In genomic region chr13:92259523-92259922, GRCh38 we compare ENCODE assay signal across 20 cellular contexts.
A peak's percentile ranks its signal among the peaks of the same experiment; 100 is the strongest.
DNase-seq lines count a peak whose midpoint lies in the region; ATAC-seq and TF ChIP-seq lines count a peak whose summit lies in the region.
"Had no signal": no experiment of that assay in that cellular context is flagged by ENCODE, and none has a peak within 500 bp of the region (broad histone marks: within the 10 kb centered on the region; RNA-seq: fewer than 3 reads in every experiment).

No MANE protein-coding gene starts in this region.

- H3K4me1 ChIP-seq in BLaER1 (peaks cover 20% of the 10 kb centered on the region), GM23338 (ENCODE audit: insufficient read depth) (no peaks in the 10 kb centered on the region), mammary epithelial cell (ENCODE audit: insufficient read depth, low read length) (no peaks in the 10 kb centered on the region), mesenchymal stem cell (ENCODE audit: control insufficient read depth, insufficient read depth, low read depth, low read length) (no peaks in the 10 kb centered on the region)

- no peaks in the 10 kb centered on the region for H3K36me3 Mint-ChIP-seq in GM23338 (ENCODE audit: low read depth)

- H2BK12ac ChIP-seq in mesenchymal stem cell (ENCODE audit: low read length in 2 of 2): no peak overlapping the region

- H3K27ac ChIP-seq in BLaER1 (no peak overlapping the region), GM23338 (ENCODE audit: low read depth) (no peak overlapping the region), mammary epithelial cell (ENCODE audit: insufficient read depth, low read depth, low read length) (no peak overlapping the region), mesenchymal stem cell (ENCODE audit: low read length, poor library complexity, severe bottlenecking) (no peak overlapping the region)

- H3K9me3 ChIP-seq in BLaER1: no peaks in the 10 kb centered on the region
- H3K9me3 ChIP-seq in mammary epithelial cell (replicated peaks; ENCODE audit: insufficient read depth, low read length): no peaks in the 10 kb centered on the region
- H3K9me3 ChIP-seq in mesenchymal stem cell (ENCODE audit: control insufficient read depth, low read length): no peaks in the 10 kb centered on the region
- H3K9me3 ChIP-seq: MG63 had no signal

- no peak for ATAC-seq in GM23338
- no peak for ATAC-seq in HG03097 (IDR thresholded peaks at IDR 0.05; ENCODE audit: low FRiP score, unreplicated experiment)
- no peak for ATAC-seq in GM19397 (IDR thresholded peaks at IDR 0.05; ENCODE audit: unreplicated experiment)
- ATAC-seq: K562, Panc1 had no signal

- no peaks in the 10 kb centered on the region for H3K9me3 Mint-ChIP-seq in GM23338
- H3K9me3 Mint-ChIP-seq: CD4-positive, alpha-beta T cell had no signal

- no peak overlapping the region for H3K9ac ChIP-seq in BLaER1
- no peak overlapping the region for H3K9ac ChIP-seq in mammary epithelial cell (ENCODE audit: insufficient read depth, low read length)
- H3K9ac ChIP-seq in mesenchymal stem cell (ENCODE audit: low read length): no peak overlapping the region

- H3K27me3 ChIP-seq in BLaER1 (no peaks in the 10 kb centered on the region), GM23338 (ENCODE audit: insufficient read depth) (no peaks in the 10 kb centered on the region), mammary epithelial cell (ENCODE audit: insufficient read depth, low read length) (no peaks in the 10 kb centered on the region), mesenchymal stem cell (ENCODE audit: control insufficient read depth in 1 of 2, insufficient read depth in 1 of 2, low read length in 2 of 2) (no peaks in the 10 kb centered on the region)
- H3K27me3 ChIP-seq: MG63 had no signal

- in situ Hi-C loops in mammary epithelial cell (cut with MboI; ENCODE audit: low sequenced_read_pairs in 2 of 2): no loop called here

- TF ChIP-seq CTCF in GM23338 (conservative IDR thresholded peaks at IDR 0.05; ENCODE audit: low read depth in 2 of 2): no peak
- no peak for TF ChIP-seq CTCF in mammary epithelial cell (conservative IDR thresholded peaks at IDR 0.05 in 1 of 2, IDR thresholded peaks at IDR 0.05 in 1 of 2; ENCODE audit: extremely low read depth in 1 of 2, insufficient read depth in 1 of 2, low read depth in 1 of 2, low read length in 2 of 2)

- H3K27ac Mint-ChIP-seq in GM23338: no peak overlapping the region
- H3K27ac Mint-ChIP-seq: CD4-positive, alpha-beta T cell had no signal

- H3F3A ChIP-seq in GM23338 (replicated peaks; ENCODE audit: low read depth): no peaks in the 10 kb centered on the region

- H4K20me1 ChIP-seq in BLaER1 (no peaks in the 10 kb centered on the region), GM23338 (replicated peaks; ENCODE audit: insufficient read depth) (no peaks in the 10 kb centered on the region), mammary epithelial cell (ENCODE audit: insufficient read depth, low read length) (no peaks in the 10 kb centered on the region)

- no peaks in the 10 kb centered on the region for H3K9me2 ChIP-seq in GM23338 (ENCODE audit: insufficient read depth)

- H3K36me3 ChIP-seq in BLaER1 (no peaks in the 10 kb centered on the region), GM23338 (ENCODE audit: insufficient read depth) (no peaks in the 10 kb centered on the region), mammary epithelial cell (ENCODE audit: insufficient read depth, low read length) (no peaks in the 10 kb centered on the region), mesenchymal stem cell (ENCODE audit: control insufficient read depth in 1 of 2, insufficient read depth in 2 of 2, low read depth in 1 of 2, low read length in 2 of 2) (no peaks in the 10 kb centered on the region)
- H3K36me3 ChIP-seq: MG63 had no signal

- peak overlapping the region; percentile 5 for H2BK15ac ChIP-seq in mesenchymal stem cell (ENCODE audit: low read depth, poor library complexity, severe bottlenecking)

- H2BK120ac ChIP-seq in mesenchymal stem cell (ENCODE audit: low read depth, low read length): no peak overlapping the region

- no peak overlapping the region for H3K4me3 Mint-ChIP-seq in GM23338
- H3K4me3 Mint-ChIP-seq: CD4-positive, alpha-beta T cell had no signal

- no TSS peak for BruUV-seq in mammary epithelial cell (replicated peaks; lab: Mats Ljungman, UMichigan)

- no peak overlapping the region for H2AK5ac ChIP-seq in mesenchymal stem cell (ENCODE audit: low read length, severe bottlenecking)

- H3K14ac ChIP-seq in mesenchymal stem cell (ENCODE audit: low read length in 2 of 2): peak overlapping the region in 1 of 2 experiments; percentile 92

- no peaks in the 10 kb centered on the region for H3K27me3 Mint-ChIP-seq in GM23338 (ENCODE audit: insufficient read depth, low read depth, poor library complexity)
- H3K27me3 Mint-ChIP-seq: CD4-positive, alpha-beta T cell had no signal

- H3K79me1 ChIP-seq in mesenchymal stem cell (replicated peaks; ENCODE audit: low read length, poor library complexity, severe bottlenecking): no peaks in the 10 kb centered on the region

- H2AFZ ChIP-seq in GM23338 (peak overlapping the region; percentile 15; the same call in 1 of the 2 replicates), mammary epithelial cell (ENCODE audit: low read depth, low read length) (no peak overlapping the region), mesenchymal stem cell (ENCODE audit: low read depth, low read length) (no peak overlapping the region)

- H4K8ac ChIP-seq in mesenchymal stem cell (ENCODE audit: low read length): peak overlapping the region; percentile 60

- intact Hi-C loops in mammary epithelial cell (cut with micrococcal nuclease): no loop called here

- H3K4me2 ChIP-seq in BLaER1 (peak overlapping the region; percentile 65), GM23338 (no peak overlapping the region), mammary epithelial cell (ENCODE audit: insufficient read depth, low read depth, low read length) (no peak overlapping the region), mesenchymal stem cell (ENCODE audit: low read length, poor library complexity, severe bottlenecking) (no peak overlapping the region)

- DNase-seq in GM23338 (ENCODE audit: low spot score) (no peak), mammary epithelial cell (peak; percentile 0), mesenchymal stem cell (no peak), RPMI8226 (no peak)
- DNase-seq: CD4-positive, alpha-beta T cell; DMS53; H7; MG63; NCI-H1105 treated with DMSO at 0.1 percent for 48 hours; NCI-H146; NCI-H1930; NCI-H226; NCI-H510A; NCI-H69; SHP77 treated with DMSO at 0.1 percent for 48 hours had no signal

- CTCF ChIA-PET in mammary epithelial cell (lab: Charles Lee; ENCODE audit: low non-redundant PET): no interaction called here

- 0% methylated on average over 1 of the region's 1 CpG for WGBS in mammary epithelial cell (ENCODE audit: low coverage, missing lambda C conversion rate)
- WGBS in mesenchymal stem cell: no CpG with 5 or more reads among the region's 1 CpG

- no peak overlapping the region for H4K91ac ChIP-seq in mesenchymal stem cell (ENCODE audit: low read length)

- peaks cover 10% of the 10 kb centered on the region for H3K4me1 Mint-ChIP-seq in GM23338

- no peaks in the 10 kb centered on the region for H3K79me2 ChIP-seq in GM23338 (replicated peaks; ENCODE audit: insufficient read depth)
- no peaks in the 10 kb centered on the region for H3K79me2 ChIP-seq in mammary epithelial cell (ENCODE audit: insufficient read depth, low read length)

- dilution Hi-C loops in mammary epithelial cell (cut with HindIII; ENCODE audit: low sequenced_read_pairs): no loop called here

- H3K4me3 ChIP-seq in BLaER1: no peak overlapping the region
- no peak overlapping the region for H3K4me3 ChIP-seq in GM23338
- H3K4me3 ChIP-seq in mammary epithelial cell (replicated peaks in 1 of 3; ENCODE audit: insufficient read depth in 1 of 3, low read depth in 2 of 3, low read length in 3 of 3): no peak overlapping the region
- H3K4me3 ChIP-seq in mesenchymal stem cell (ENCODE audit: insufficient read depth in 1 of 2, low read depth in 1 of 2, low read length in 2 of 2): no peak overlapping the region
- H3K4me3 ChIP-seq: K562, MG63 had no signal

- no peak overlapping the region for H3K23ac ChIP-seq in mesenchymal stem cell (ENCODE audit: low read length in 2 of 2)

- H3K4ac ChIP-seq in mesenchymal stem cell (ENCODE audit: low read depth in 1 of 2, low read length in 2 of 2): no peak overlapping the region

- H2BK5ac ChIP-seq in mesenchymal stem cell (ENCODE audit: low read depth, low read length, poor library complexity, severe bottlenecking): no peak overlapping the region

- H3K18ac ChIP-seq in mesenchymal stem cell (ENCODE audit: low read depth in 1 of 2, low read length in 2 of 2): no peak overlapping the region

TF ChIP-seq in GM23338, 12 proteins besides CTCF, POLR2A, EP300 and RAD21:
- TF ChIP-seq CREB1 (CRISPR knock-in tag; IDR thresholded peaks at IDR 0.05; ENCODE audit: low read depth) (no peak), NANOG (IDR thresholded peaks at IDR 0.05; ENCODE audit: borderline replicate concordance) (no peak), REST (IDR thresholded peaks at IDR 0.05; ENCODE audit: unreplicated experiment) (no peak)
